ENCODE assay signal across 1 cellular context in the genomic region with DNA sequence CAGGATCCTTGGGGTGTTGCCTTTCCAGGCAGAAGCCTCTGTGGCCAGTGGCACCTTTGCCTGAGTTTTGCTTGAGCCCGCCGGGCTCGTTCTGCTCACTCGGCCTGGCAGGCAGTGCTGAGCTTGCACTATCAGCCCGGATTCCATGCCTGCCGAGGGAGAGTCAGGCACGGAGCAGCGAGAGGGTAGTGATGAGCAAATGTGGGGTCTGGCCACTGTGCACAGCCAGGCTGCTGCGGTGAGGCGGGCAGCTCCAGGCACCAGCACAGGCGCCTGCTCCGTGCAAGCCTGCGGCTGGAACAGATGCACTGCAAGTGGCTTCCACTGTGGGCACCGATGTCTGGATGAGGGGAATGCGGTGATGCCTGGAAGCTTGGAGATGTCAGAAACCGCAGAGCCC.
TF ChIP-seq lines count a peak whose summit lies in the region.

No MANE protein-coding gene starts in this region.

TF ChIP-seq in H1, 55 proteins besides CTCF, POLR2A, EP300 and RAD21 (continued from another document):
- no peak for TF ChIP-seq BCL11A (IDR thresholded peaks at IDR 0.05; ENCODE audit: low read depth in 2 of 2, low read length in 2 of 2)
